23 cellular contexts compared by ENCODE assay signal in the genomic region with DNA sequence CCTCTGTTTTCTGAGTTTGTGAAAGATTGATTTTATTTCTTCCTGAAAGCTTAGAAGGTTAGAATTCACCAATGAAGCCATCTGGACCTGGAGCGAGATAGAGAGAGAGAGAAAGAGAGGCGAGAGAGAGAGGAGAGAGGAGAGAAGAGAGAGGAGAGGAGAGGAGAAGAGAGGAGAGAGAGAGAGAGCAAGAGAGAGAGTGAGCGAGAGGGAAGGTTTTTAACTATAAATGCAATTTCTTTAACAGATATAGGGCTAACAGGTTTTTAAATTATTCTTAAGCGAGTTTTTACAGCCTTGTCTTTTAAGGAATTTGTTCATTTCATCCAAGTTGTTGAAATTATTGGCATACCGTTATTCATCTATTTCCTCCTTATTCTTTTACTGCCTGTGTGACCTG. TPM values are rescaled to one million over a fixed set of nuclear protein-coding genes. Genes with fewer than 3 reads are reported as not detected.
DNase-seq lines count a peak whose midpoint lies in the region; ATAC-seq lines count a peak whose summit lies in the region.
"Had no signal": no experiment of that assay in that cellular context is flagged by ENCODE, and none has a peak within 500 bp of the region (broad histone marks: within the 10 kb centered on the region; RNA-seq: fewer than 3 reads in every experiment).

No MANE protein-coding gene starts in this region.

- H3K27me3 Mint-ChIP-seq in activated naive CD8-positive, alpha-beta T cell = no peaks in the 10 kb centered on the region
- H3K27me3 Mint-ChIP-seq in activated naive CD8-positive, alpha-beta T cell treated with anti-CD3 and anti-CD28 coated beads for 36 hours = no peaks in the 10 kb centered on the region
- no peaks in the 10 kb centered on the region for H3K27me3 Mint-ChIP-seq in memory B cell

- H3K27ac Mint-ChIP-seq in activated naive CD8-positive, alpha-beta T cell = peak overlapping the region; percentile 51
- no peak overlapping the region for H3K27ac Mint-ChIP-seq in activated naive CD8-positive, alpha-beta T cell treated with anti-CD3 and anti-CD28 coated beads for 36 hours
- peak overlapping the region; percentile 43 for H3K27ac Mint-ChIP-seq in memory B cell
- H3K27ac Mint-ChIP-seq: activated T-helper 2 cell treated with anti-CD3 and anti-CD28 coated beads, Interferon-gamma antibody, Interleukin-2, Interleukin-4, amounts not matched to agents 10 μg/mL and 5 μg/mL and 100 μg/mL, durations not matched to agents 14 hours and 24 hours and 36 hours had no signal

- ATAC-seq in memory B cell (ENCODE audit: low read depth) (no peak), GM18861 (IDR thresholded peaks at IDR 0.05; ENCODE audit: unreplicated experiment) (no peak)
- ATAC-seq: foreskin keratinocyte, lower lobe of right lung had no signal

- H3K36me3 Mint-ChIP-seq in activated naive CD8-positive, alpha-beta T cell = peaks cover 5% of the 10 kb centered on the region
- peaks cover 23% of the 10 kb centered on the region for H3K36me3 Mint-ChIP-seq in activated naive CD8-positive, alpha-beta T cell treated with anti-CD3 and anti-CD28 coated beads for 36 hours
- H3K36me3 Mint-ChIP-seq in memory B cell = peaks cover 11% of the 10 kb centered on the region

- no peak for DNase-seq in activated naive CD8-positive, alpha-beta T cell treated with anti-CD3 and anti-CD28 coated beads for 36 hours
- peak; percentile 32 for DNase-seq in OCI-M1 (lab: John Stamatoyannopoulos, UW)
- no peak for DNase-seq in memory B cell (ENCODE audit: low spot score in 2 of 2)
- no peak for DNase-seq in stimulated activated CD4-positive, alpha-beta T cell treated with anti-CD3 and anti-CD28 coated beads, Interleukin-2, amount 100 ng/mL, for 48 hours
- no peak for DNase-seq in ecto neural progenitor cell (ENCODE audit: low spot score)
- no peak for DNase-seq in LoVo (ENCODE audit: low spot score)
- DNase-seq: activated CD4-positive, alpha-beta T cell treated with anti-CD3 and anti-CD28 coated beads for 48 hours; amygdala; COR-L47; DND-41; dorsolateral prefrontal cortex; foreskin keratinocyte; hypothalamus; lower lobe of right lung; NCI-H1105 treated with DMSO at 0.1 percent for 48 hours; NCI-H510A; NK-92 treated with Interleukin-12 subunit alpha and Interleukin-12 subunit beta, amount 100 ng/mL, for 24 hours; right lobe of liver; stimulated activated CD4-positive, alpha-beta T cell treated with anti-CD3 and anti-CD28 coated beads, Interleukin-15, amount 100 ng/mL, for 24 hours; SW 1271 had no signal

- peaks cover 25% of the 10 kb centered on the region for H3K4me1 Mint-ChIP-seq in activated naive CD8-positive, alpha-beta T cell (ENCODE audit: low read depth)
- peaks cover 29% of the 10 kb centered on the region for H3K4me1 Mint-ChIP-seq in activated naive CD8-positive, alpha-beta T cell treated with anti-CD3 and anti-CD28 coated beads for 36 hours
- peaks cover 6% of the 10 kb centered on the region for H3K4me1 Mint-ChIP-seq in memory B cell

- H3K4me3 Mint-ChIP-seq in activated naive CD8-positive, alpha-beta T cell = no peak overlapping the region
- H3K4me3 Mint-ChIP-seq in activated naive CD8-positive, alpha-beta T cell treated with anti-CD3 and anti-CD28 coated beads for 36 hours = no peak overlapping the region
- H3K4me3 Mint-ChIP-seq in memory B cell = no peak overlapping the region

- no peaks in the 10 kb centered on the region for H3K9me3 Mint-ChIP-seq in activated naive CD8-positive, alpha-beta T cell (ENCODE audit: low read depth)
- peaks cover 3% of the 10 kb centered on the region for H3K9me3 Mint-ChIP-seq in activated naive CD8-positive, alpha-beta T cell treated with anti-CD3 and anti-CD28 coated beads for 36 hours
- H3K9me3 Mint-ChIP-seq in memory B cell = peaks cover 3% of the 10 kb centered on the region

RNA-seq across cellular contexts. Expression of a gene that starts 56.0 kb away (rescaled TPM):
- 10 to 100 TPM; 45.2 to 53.2 TPM for total RNA-seq in activated naive CD8-positive, alpha-beta T cell treated with anti-CD3 and anti-CD28 coated beads for 36 hours

RNA-seq across cellular contexts. Expression of a gene that starts 56.3 kb away (rescaled TPM):
- total RNA-seq in activated naive CD8-positive, alpha-beta T cell treated with anti-CD3 and anti-CD28 coated beads for 36 hours = 1 to 10 TPM; 5.1 to 5.4 TPM
